In genomic region chr10:31754803-31755624, GRCh38 we compare ENCODE assay signal across 11 cellular contexts.
DNase-seq lines count a peak whose midpoint lies in the region; ATAC-seq and FAIRE-seq lines count a peak whose summit lies in the region.
"Had no signal": no experiment of that assay in that cellular context is flagged by ENCODE, and none has a peak within 500 bp of the region (broad histone marks: within the 10 kb centered on the region; RNA-seq: fewer than 3 reads in every experiment).

No MANE protein-coding gene starts in this region.

- H3K4me2 ChIP-seq in trophoblast cell (ENCODE audit: low read length): no peak overlapping the region

- no peaks in the 10 kb centered on the region for H3K9me3 Mint-ChIP-seq in activated T-cell treated with anti-CD3 and anti-CD28 coated beads, Interleukin-2, amount 50 U/mL, for 72 hours

- H3K27ac ChIP-seq in trophoblast cell (ENCODE audit: low read depth, low read length): peak overlapping the region; percentile 3

- no peak overlapping the region for H4K12ac ChIP-seq in trophoblast cell (ENCODE audit: low read depth, low read length)

- H3K36me3 Mint-ChIP-seq in activated T-cell treated with anti-CD3 and anti-CD28 coated beads, Interleukin-2, amount 50 U/mL, for 72 hours (ENCODE audit: insufficient read depth in 2 of 2): peaks cover 3% of the 10 kb centered on the region in 2 donors

- no peak overlapping the region for H3K27ac Mint-ChIP-seq in activated T-cell treated with anti-CD3 and anti-CD28 coated beads, Interleukin-2, amount 50 U/mL, for 72 hours
- H3K27ac Mint-ChIP-seq: activated CD8-positive, alpha-beta T cell treated with anti-CD3 and anti-CD28 coated beads, Interleukin-2, amount 10 ng/mL, durations not matched to agents 7 days and 5 days had no signal

- peaks cover 8% of the 10 kb centered on the region for H3K79me1 ChIP-seq in trophoblast cell (ENCODE audit: low read length)

- H3K23ac ChIP-seq in trophoblast cell (ENCODE audit: low read length): no peak overlapping the region

- no peak overlapping the region for H3K14ac ChIP-seq in trophoblast cell (ENCODE audit: low read length)

- H3K79me2 ChIP-seq in trophoblast cell (ENCODE audit: control insufficient read depth, insufficient read depth, low read length, poor library complexity): no peaks in the 10 kb centered on the region

- H3K4ac ChIP-seq in trophoblast cell (ENCODE audit: low read depth, low read length): no peak overlapping the region

- ATAC-seq in HG03097 (IDR thresholded peaks at IDR 0.05; ENCODE audit: low FRiP score, unreplicated experiment): no peak
- ATAC-seq in activated T-cell treated with anti-CD3 and anti-CD28 coated beads, Interleukin-2, amount 50 U/mL, for 72 hours (replicated peaks in 1 of 2): no peak
- ATAC-seq: activated CD8-positive, alpha-beta T cell treated with anti-CD3 and anti-CD28 coated beads, Interleukin-2, amount 10 ng/mL, durations not matched to agents 7 days and 5 days had no signal

- no peaks in the 10 kb centered on the region for H3K27me3 ChIP-seq in trophoblast cell (ENCODE audit: insufficient read depth, low read length)

- no peak overlapping the region for H2BK5ac ChIP-seq in trophoblast cell (ENCODE audit: low read depth, low read length, poor library complexity)

- peaks cover 8 to 11% of the 10 kb centered on the region in 2 experiments for H3K4me1 ChIP-seq in trophoblast cell (ENCODE audit: control insufficient read depth in 1 of 2, insufficient read depth in 2 of 2, low read length in 2 of 2)

- H2AK5ac ChIP-seq in trophoblast cell (ENCODE audit: low read length): no peak overlapping the region

- no CpG with 5 or more reads among the region's 14 CpGs for WGBS in trophoblast cell (ENCODE audit: extremely low coverage, insufficient coverage, insufficient read length)

- peak overlapping the region; percentile 34 for H3K9ac ChIP-seq in trophoblast cell (ENCODE audit: low read length)

- H3K4me3 Mint-ChIP-seq in activated T-cell treated with anti-CD3 and anti-CD28 coated beads, Interleukin-2, amount 50 U/mL, for 72 hours: no peak overlapping the region
- H3K4me3 Mint-ChIP-seq: activated CD8-positive, alpha-beta T cell treated with anti-CD3 and anti-CD28 coated beads, Interleukin-2, amount 10 ng/mL, durations not matched to agents 7 days and 5 days had no signal

- peak; percentile 77 for FAIRE-seq in RCC 7860 (lab: Jason Lieb, UNC)

- no peaks in the 10 kb centered on the region for H3K36me3 ChIP-seq in trophoblast cell (ENCODE audit: control insufficient read depth in 1 of 2, insufficient read depth in 2 of 2, low read length in 2 of 2)

- no peak overlapping the region for H2BK120ac ChIP-seq in trophoblast cell (ENCODE audit: insufficient read depth, low read length, poor library complexity)

- no peak overlapping the region for H2BK12ac ChIP-seq in trophoblast cell (ENCODE audit: low read length)

- no peaks in the 10 kb centered on the region for H3K9me3 ChIP-seq in trophoblast cell (ENCODE audit: insufficient read depth, low read depth, low read length)

- H3K4me3 ChIP-seq in trophoblast cell (ENCODE audit: low read depth, low read length): no peak overlapping the region

- H3K27me3 Mint-ChIP-seq in activated T-cell treated with anti-CD3 and anti-CD28 coated beads, Interleukin-2, amount 50 U/mL, for 72 hours (ENCODE audit: low read depth): no peaks in the 10 kb centered on the region

- no peak overlapping the region for H2AFZ ChIP-seq in trophoblast cell (ENCODE audit: insufficient read depth, low read length, poor library complexity)

- DNase-seq in ELR (ENCODE audit: low read depth): peak; percentile 60
- peak; percentile 85 for DNase-seq in RCC 7860 (ENCODE audit: low spot score)
- peak; percentile 32 for DNase-seq in glomerular visceral epithelial cell (ENCODE audit: extremely low spot score)
- DNase-seq in trophoblast cell: peak; percentile 55 to 77
- no peak for DNase-seq in GM19238 (ENCODE audit: insufficient read length, low spot score)
- DNase-seq in activated T-cell treated with anti-CD3 and anti-CD28 coated beads, Interleukin-2, amount 50 U/mL, for 72 hours: no peak
- no peak for DNase-seq in activated effector memory CD4-positive, alpha-beta T cell treated with Interleukin-2 at 50 U/mL for 16 hours
- DNase-seq: activated CD8-positive, alpha-beta T cell treated with anti-CD3 and anti-CD28 coated beads, Interleukin-2, amount 10 ng/mL, durations not matched to agents 7 days and 5 days; DND-41; NCI-H1092 had no signal

- peaks cover 21% of the 10 kb centered on the region for H3K4me1 Mint-ChIP-seq in activated T-cell treated with anti-CD3 and anti-CD28 coated beads, Interleukin-2, amount 50 U/mL, for 72 hours (ENCODE audit: low read depth)

- no peak overlapping the region for H3K18ac ChIP-seq in trophoblast cell (ENCODE audit: low read length)

- no peak overlapping the region for H4K8ac ChIP-seq in trophoblast cell (ENCODE audit: low read depth, low read length)

- no peak overlapping the region for H4K91ac ChIP-seq in trophoblast cell (ENCODE audit: low read depth, low read length)

Comparison
In these comparisons a context has a peak if more than half of its experiments do, and no peak if none do; other contexts are left out.
1. DNase-seq: peak in ELR (single experiment), RCC 7860 (single experiment), glomerular visceral epithelial cell (single experiment) and trophoblast cell (2 of 2); none in GM19238 (single experiment), activated T-cell treated with anti-CD3 and anti-CD28 coated beads, Interleukin-2, amount 50 U/mL, for 72 hours (0 of 2) and activated effector memory CD4-positive, alpha-beta T cell treated with Interleukin-2 at 50 U/mL for 16 hours (single experiment).